Comparison of ENCODE assay signal across 24 cellular contexts in the genomic region with DNA sequence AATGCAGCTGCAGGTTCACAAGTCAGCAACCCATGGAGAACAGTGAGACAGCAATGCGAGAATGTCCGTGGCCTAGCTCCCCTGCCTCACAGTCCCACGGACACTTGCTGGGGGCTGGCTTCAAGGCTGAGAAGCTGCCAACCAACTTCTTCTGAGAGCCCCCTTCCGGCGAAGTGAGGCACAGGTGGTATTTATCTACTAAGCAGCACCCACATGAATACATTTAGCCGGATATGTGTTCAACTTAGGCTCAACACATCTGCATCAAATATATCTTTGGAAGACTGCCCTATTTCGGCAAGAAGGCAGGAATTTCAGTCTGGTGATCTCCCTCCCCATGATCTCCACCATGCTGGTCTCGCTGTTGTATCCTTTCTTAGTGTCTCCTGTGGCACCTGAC.
DNase-seq lines count a peak whose midpoint lies in the region; ATAC-seq and TF ChIP-seq lines count a peak whose summit lies in the region.
"Had no signal": no experiment of that assay in that cellular context is flagged by ENCODE, and none has a peak within 500 bp of the region (broad histone marks: within the 10 kb centered on the region; RNA-seq: fewer than 3 reads in every experiment).

No MANE protein-coding gene starts in this region.

- TF ChIP-seq EP300 in gastroesophageal sphincter (IDR thresholded peaks at IDR 0.05), result no peak

- H3K27me3 ChIP-seq in OCI-LY3 (ENCODE audit: low read depth, low read length), result peaks cover 12% of the 10 kb centered on the region
- H3K27me3 ChIP-seq in gastroesophageal sphincter, result no peaks in the 10 kb centered on the region
- no peaks in the 10 kb centered on the region for H3K27me3 ChIP-seq in brain microvascular endothelial cell (replicated peaks)
- H3K27me3 ChIP-seq: foreskin keratinocyte, upper lobe of left lung had no signal

- no peaks in the 10 kb centered on the region for H3K36me3 ChIP-seq in OCI-LY3 (replicated peaks; ENCODE audit: low read depth, low read length)
- H3K36me3 ChIP-seq in gastroesophageal sphincter, result no peaks in the 10 kb centered on the region
- H3K36me3 ChIP-seq in brain microvascular endothelial cell (replicated peaks), result no peaks in the 10 kb centered on the region
- H3K36me3 ChIP-seq: upper lobe of left lung had no signal

- no peaks in the 10 kb centered on the region for H3K9me3 ChIP-seq in OCI-LY3 (ENCODE audit: insufficient read depth, low read length)
- H3K9me3 ChIP-seq in gastroesophageal sphincter, result no peaks in the 10 kb centered on the region
- H3K9me3 ChIP-seq: upper lobe of left lung had no signal

- no peak for ATAC-seq in gastroesophageal sphincter
- ATAC-seq: foreskin keratinocyte, natural killer cell had no signal

- H4K20me1 ChIP-seq in OCI-LY3 (ENCODE audit: insufficient read depth, low read length), result no peaks in the 10 kb centered on the region

- no peaks in the 10 kb centered on the region for H3K79me2 ChIP-seq in OCI-LY3 (ENCODE audit: low read length)

- H3K9ac ChIP-seq in OCI-LY3 (ENCODE audit: low read length), result no peak overlapping the region

- H3K27ac ChIP-seq in OCI-LY3 (ENCODE audit: low read length) (no peak overlapping the region), epithelial cell of prostate (peak overlapping the region; percentile 85), gastroesophageal sphincter (no peak overlapping the region), brain microvascular endothelial cell (no peak overlapping the region)
- H3K27ac ChIP-seq: foreskin keratinocyte, SK-N-MC, upper lobe of left lung had no signal

- peak; percentile 61 for DNase-seq in AG08395 (ENCODE audit: low spot score)
- DNase-seq in GM12864 (ENCODE audit: low read depth), result no peak
- DNase-seq in epithelial cell of prostate (ENCODE audit: low read depth, low spot score), result no peak
- no peak for DNase-seq in activated CD4-positive, alpha-beta T cell treated with anti-CD3 and anti-CD28 coated beads, Interleukin-2, amount 50 U/mL, for 48 hours
- DNase-seq in GOT3 (lab: John Stamatoyannopoulos, UW), result no peak
- no peak for DNase-seq in brain microvascular endothelial cell
- DNase-seq: ACHN; activated CD4-positive, alpha-beta T cell treated with anti-CD3 and anti-CD28 coated beads, Interleukin-2, amount 10 ng/mL, durations not matched to agents 7 days and 5 days; activated gamma-delta T cell treated with Interleukin-2 at 50 U/mL for 16 hours; amygdala; central memory CD4-positive, alpha-beta T cell; effector CD4-positive, alpha-beta T cell; foreskin keratinocyte; hypothalamus; KG1; mesenchymal stem cell; natural killer cell; NCI-H2081; NCI-H524; stimulated activated CD4-positive, alpha-beta T cell treated with anti-CD3 and anti-CD28 coated beads, Interleukin-2, amount 100 ng/mL, for 24 hours; upper lobe of left lung had no signal

- no peak overlapping the region for H3K4me2 ChIP-seq in OCI-LY3 (ENCODE audit: low read length)

- peak; percentile 35 for TF ChIP-seq CTCF in GM12864 (IDR thresholded peaks at IDR 0.05; ENCODE audit: low read depth, low read length, missing control alignments)
- TF ChIP-seq CTCF in OCI-LY3 (IDR thresholded peaks at IDR 0.05; ENCODE audit: low read depth, low read length), result peak; percentile 44
- TF ChIP-seq CTCF in gastroesophageal sphincter (IDR thresholded peaks at IDR 0.05), result no peak
- TF ChIP-seq CTCF in brain microvascular endothelial cell (IDR thresholded peaks at IDR 0.05; ENCODE audit: low read depth, low read length, missing control alignments), result no peak

- no peak for TF ChIP-seq POLR2A in gastroesophageal sphincter (IDR thresholded peaks at IDR 0.05)

- H3K4me3 ChIP-seq in GM12864 (ENCODE audit: low read depth, low read length) (no peak overlapping the region), OCI-LY3 (ENCODE audit: low read length) (no peak overlapping the region), gastroesophageal sphincter (no peak overlapping the region), brain microvascular endothelial cell (ENCODE audit: low read depth, low read length) (no peak overlapping the region)
- H3K4me3 ChIP-seq: SK-N-MC, upper lobe of left lung had no signal

- in situ Hi-C loops in brain microvascular endothelial cell (cut with HindIII; ENCODE audit: low pct_ligation_motif_present, low sequenced_read_pairs), result no loop called here

- H3K4me1 ChIP-seq in OCI-LY3 (ENCODE audit: low read length) (peaks cover 28% of the 10 kb centered on the region), gastroesophageal sphincter (peaks cover 0 to 9% (median 5%) of the 10 kb centered on the region in 3 donors)
- H3K4me1 ChIP-seq: upper lobe of left lung had no signal

- H2AFZ ChIP-seq in OCI-LY3 (ENCODE audit: low read depth, low read length), result peak overlapping the region; percentile 66

- 60 to 72% methylated on average over 1 to 8 of the region's 8 CpGs for WGBS in gastroesophageal sphincter (ENCODE audit: low coverage in 1 of 2), 2 donors

Comparison
In these comparisons a context has a peak if more than half of its experiments do, and no peak if none do; other contexts are left out.
1. CTCF ChIP-seq: peak in GM12864 (single experiment) and OCI-LY3 (single experiment); none in gastroesophageal sphincter (0 of 4) and brain microvascular endothelial cell (single experiment).